13 cellular contexts compared by ENCODE assay signal in the genomic region with DNA sequence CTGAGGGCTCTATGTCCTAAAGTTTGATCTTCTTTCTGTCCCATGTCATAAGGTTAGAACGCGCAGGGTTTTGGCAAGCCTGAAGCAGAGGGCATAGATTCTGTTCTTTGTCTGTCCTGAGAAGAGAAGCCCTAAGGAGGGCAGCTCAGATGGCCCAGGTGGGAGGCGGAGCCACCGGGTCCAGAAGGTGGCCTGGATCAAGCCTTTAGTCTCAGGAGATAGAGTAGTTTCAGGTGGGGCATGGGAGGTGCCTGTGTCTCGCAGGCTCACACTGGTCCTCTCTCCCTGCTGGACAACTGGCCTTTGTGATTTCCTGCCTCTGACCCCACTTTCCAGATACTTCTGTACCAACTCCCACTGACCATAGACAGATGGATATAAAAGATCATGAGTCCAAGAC.
"Had no signal": no experiment of that assay in that cellular context is flagged by ENCODE, and none has a peak within 500 bp of the region (broad histone marks: within the 10 kb centered on the region; RNA-seq: fewer than 3 reads in every experiment).

No MANE protein-coding gene starts in this region.

- DNase-seq: activated CD4-positive, alpha-beta T cell treated with anti-CD3 and anti-CD28 coated beads for 1 hour; cerebellar nuclear complex; hippocampal formation; lower lobe of right lung; midbrain; right cardiac atrium; tibial artery had no signal

- H3K9me3 Mint-ChIP-seq: activated T-cell treated with anti-CD3 and anti-CD28 coated beads, Interleukin-2, amount 50 U/mL, for 4 hours; stimulated activated effector memory CD8-positive, alpha-beta T cell treated with anti-CD3 and anti-CD28 coated beads, Interleukin-12 subunit alpha, Interleukin-12 subunit beta, amount 100 ng/mL, for 72 hours had no signal

- H3K27me3 Mint-ChIP-seq: activated naive CD8-positive, alpha-beta T cell; progenitor cell of endocrine pancreas had no signal

- H3K4me1 ChIP-seq: lower lobe of right lung, tibial artery, vagina had no signal

- H3K27ac ChIP-seq: lower lobe of right lung, tibial artery, vagina had no signal

- H3K4me2 ChIP-seq: smooth muscle cell had no signal

- H3K27ac Mint-ChIP-seq: activated naive CD8-positive, alpha-beta T cell; progenitor cell of endocrine pancreas; stimulated activated effector memory CD8-positive, alpha-beta T cell treated with anti-CD3 and anti-CD28 coated beads, Interleukin-12 subunit alpha, Interleukin-12 subunit beta, amount 100 ng/mL, for 72 hours had no signal

- H3K4me3 ChIP-seq: lower lobe of right lung, smooth muscle cell, tibial artery, vagina had no signal

- H3K9me3 ChIP-seq: lower lobe of right lung, tibial artery, vagina had no signal

- H3K36me3 ChIP-seq: lower lobe of right lung, tibial artery, vagina had no signal

- H3K27me3 ChIP-seq: tibial artery, vagina had no signal

- H3K4me3 Mint-ChIP-seq: activated naive CD8-positive, alpha-beta T cell; activated T-cell treated with anti-CD3 and anti-CD28 coated beads, Interleukin-2, amount 50 U/mL, for 4 hours had no signal
